1 cellular context compared by ENCODE assay signal in genomic region chr3:197168606-197169005, GRCh38.
TF ChIP-seq lines count a peak whose summit lies in the region.

No MANE protein-coding gene starts in this region.

TF ChIP-seq in GM23338, 12 proteins besides CTCF, POLR2A, EP300 and RAD21 (continued from another document):
- TF ChIP-seq REST (IDR thresholded peaks at IDR 0.05; ENCODE audit: unreplicated experiment) (no peak), NANOG (IDR thresholded peaks at IDR 0.05; ENCODE audit: borderline replicate concordance) (no peak), CREB1 (CRISPR knock-in tag; IDR thresholded peaks at IDR 0.05; ENCODE audit: low read depth) (no peak), EZH2 (IDR thresholded peaks at IDR 0.05; ENCODE audit: low read depth, unreplicated experiment) (no peak), STAT1 (IDR thresholded peaks at IDR 0.05; ENCODE audit: unreplicated experiment) (no peak), ZNF114 (CRISPR knock-in tag; IDR thresholded peaks at IDR 0.05) (no peak)
